In genomic region chr21:35578350-35578782, GRCh38 we compare ENCODE assay signal across 13 cellular contexts.
DNase-seq lines count a peak whose midpoint lies in the region; ATAC-seq and TF ChIP-seq lines count a peak whose summit lies in the region.
"Had no signal": no experiment of that assay in that cellular context is flagged by ENCODE, and none has a peak within 500 bp of the region (broad histone marks: within the 10 kb centered on the region; RNA-seq: fewer than 3 reads in every experiment).

No MANE protein-coding gene starts in this region.

- peak overlapping the region; percentile 37 for H3K9ac ChIP-seq in adipocyte (ENCODE audit: low read length)

- intact Hi-C loops in sciatic nerve (cut with DNase I) = no loop called here

- no peaks in the 10 kb centered on the region for H3K9me3 ChIP-seq in adipocyte (ENCODE audit: control insufficient read depth, low read length)
- H3K9me3 ChIP-seq: esophagus squamous epithelium had no signal

- peak; percentile 77 for DNase-seq in AG08395 (ENCODE audit: low spot score)
- DNase-seq in GOT3 (lab: John Stamatoyannopoulos, UW) = peak; percentile 6
- DNase-seq in adipocyte (ENCODE audit: low read depth) = peak; percentile 83
- peak; percentile 56 to 76 for DNase-seq in foreskin keratinocyte
- DNase-seq in 8988T = no peak
- no peak for DNase-seq in putamen (ENCODE audit: low spot score)
- DNase-seq in sciatic nerve (ENCODE audit: low spot score) = no peak
- DNase-seq: activated naive CD4-positive, alpha-beta T cell; esophagus squamous epithelium; GF-D8; NCI-H2029; stimulated activated naive CD8-positive, alpha-beta T cell treated with anti-CD3 and anti-CD28 coated beads, Interleukin-15, amount 100 ng/mL, for 72 hours had no signal

- no peak for TF ChIP-seq CTCF in foreskin keratinocyte (conservative IDR thresholded peaks at IDR 0.05)

- peaks cover 53% of the 10 kb centered on the region for H3K4me1 ChIP-seq in adipocyte (ENCODE audit: control insufficient read depth, insufficient read depth, low read length)
- no peaks in the 10 kb centered on the region for H3K4me1 ChIP-seq in foreskin keratinocyte

- H3K27me3 ChIP-seq in adipocyte (replicated peaks; ENCODE audit: control insufficient read depth, insufficient read depth, low read length) = no peaks in the 10 kb centered on the region
- H3K27me3 ChIP-seq in foreskin keratinocyte = no peaks in the 10 kb centered on the region

- H3K4me3 ChIP-seq in adipocyte (ENCODE audit: low read length) = peak overlapping the region; percentile 26
- H3K4me3 ChIP-seq: esophagus squamous epithelium had no signal

- H3K36me3 ChIP-seq in adipocyte (ENCODE audit: control insufficient read depth, insufficient read depth, low read length, severe bottlenecking) = no peaks in the 10 kb centered on the region
- H3K36me3 ChIP-seq: esophagus squamous epithelium had no signal

- H3K27ac ChIP-seq in foreskin keratinocyte = peak overlapping the region; percentile 48

- ATAC-seq in foreskin keratinocyte (peak; percentile 43), HG02973 (IDR thresholded peaks at IDR 0.05; ENCODE audit: unreplicated experiment) (no peak), sciatic nerve (no peak)

Comparison
In these comparisons a context has a peak if more than half of its experiments do, and no peak if none do; other contexts are left out.
1. DNase-seq: peak in AG08395 (single experiment), GOT3 (single experiment), adipocyte (single experiment) and foreskin keratinocyte (2 of 2); none in 8988T (single experiment), putamen (single experiment) and sciatic nerve (single experiment).